1 cellular context compared by ENCODE assay signal in the genomic region with DNA sequence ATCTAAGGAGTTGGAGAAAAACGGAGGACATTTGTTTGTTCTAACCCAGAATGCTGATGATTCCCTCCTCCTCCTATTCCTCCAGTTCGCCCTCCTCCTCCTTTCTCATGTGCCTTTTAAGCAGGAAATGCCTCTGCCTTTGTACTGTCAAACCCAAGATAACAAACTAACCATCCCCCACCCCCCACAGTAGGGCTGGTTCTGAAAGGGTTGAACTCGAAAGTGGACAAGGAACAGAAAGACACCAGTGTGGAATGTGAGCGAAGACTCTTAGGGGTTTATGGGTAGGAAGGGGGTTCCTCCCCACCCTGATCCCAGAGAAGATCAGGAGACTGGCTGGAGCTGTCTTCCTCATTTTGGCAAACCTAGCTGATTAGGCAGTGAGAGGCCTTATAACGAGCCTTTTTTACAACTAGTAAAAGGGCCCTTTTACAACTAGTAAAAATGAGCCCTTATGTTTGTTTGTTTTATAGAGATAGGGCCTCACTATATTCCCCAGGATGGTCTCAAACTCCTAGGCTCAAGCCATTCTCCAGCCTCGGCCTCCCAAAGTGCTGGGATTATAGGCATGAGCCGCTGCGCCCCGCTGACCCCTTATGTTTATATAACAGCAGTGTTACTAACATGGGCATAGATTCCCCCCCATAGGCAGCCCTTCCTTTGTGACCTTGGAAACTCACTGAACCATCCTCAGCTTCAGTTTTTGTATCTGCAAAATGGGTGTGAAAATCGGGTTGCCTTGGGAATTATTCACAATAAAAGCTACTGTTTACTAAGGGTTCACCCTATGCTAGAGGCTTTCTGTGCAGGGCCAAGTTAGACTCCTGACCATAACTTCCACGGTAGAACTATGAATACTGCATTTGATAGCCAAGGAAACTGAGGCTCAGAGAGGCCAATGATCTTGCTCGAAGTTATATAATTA.
TF ChIP-seq lines count a peak whose summit lies in the region.

No MANE protein-coding gene starts in this region.

TF ChIP-seq in HepG2, 621 proteins besides CTCF, POLR2A, EP300 and RAD21 (continued from another document and continues in another):
- no peak for TF ChIP-seq STAT6 (CRISPR knock-in tag; IDR thresholded peaks at IDR 0.05; ENCODE audit: borderline replicate concordance)
- TF ChIP-seq, protein P1, sequence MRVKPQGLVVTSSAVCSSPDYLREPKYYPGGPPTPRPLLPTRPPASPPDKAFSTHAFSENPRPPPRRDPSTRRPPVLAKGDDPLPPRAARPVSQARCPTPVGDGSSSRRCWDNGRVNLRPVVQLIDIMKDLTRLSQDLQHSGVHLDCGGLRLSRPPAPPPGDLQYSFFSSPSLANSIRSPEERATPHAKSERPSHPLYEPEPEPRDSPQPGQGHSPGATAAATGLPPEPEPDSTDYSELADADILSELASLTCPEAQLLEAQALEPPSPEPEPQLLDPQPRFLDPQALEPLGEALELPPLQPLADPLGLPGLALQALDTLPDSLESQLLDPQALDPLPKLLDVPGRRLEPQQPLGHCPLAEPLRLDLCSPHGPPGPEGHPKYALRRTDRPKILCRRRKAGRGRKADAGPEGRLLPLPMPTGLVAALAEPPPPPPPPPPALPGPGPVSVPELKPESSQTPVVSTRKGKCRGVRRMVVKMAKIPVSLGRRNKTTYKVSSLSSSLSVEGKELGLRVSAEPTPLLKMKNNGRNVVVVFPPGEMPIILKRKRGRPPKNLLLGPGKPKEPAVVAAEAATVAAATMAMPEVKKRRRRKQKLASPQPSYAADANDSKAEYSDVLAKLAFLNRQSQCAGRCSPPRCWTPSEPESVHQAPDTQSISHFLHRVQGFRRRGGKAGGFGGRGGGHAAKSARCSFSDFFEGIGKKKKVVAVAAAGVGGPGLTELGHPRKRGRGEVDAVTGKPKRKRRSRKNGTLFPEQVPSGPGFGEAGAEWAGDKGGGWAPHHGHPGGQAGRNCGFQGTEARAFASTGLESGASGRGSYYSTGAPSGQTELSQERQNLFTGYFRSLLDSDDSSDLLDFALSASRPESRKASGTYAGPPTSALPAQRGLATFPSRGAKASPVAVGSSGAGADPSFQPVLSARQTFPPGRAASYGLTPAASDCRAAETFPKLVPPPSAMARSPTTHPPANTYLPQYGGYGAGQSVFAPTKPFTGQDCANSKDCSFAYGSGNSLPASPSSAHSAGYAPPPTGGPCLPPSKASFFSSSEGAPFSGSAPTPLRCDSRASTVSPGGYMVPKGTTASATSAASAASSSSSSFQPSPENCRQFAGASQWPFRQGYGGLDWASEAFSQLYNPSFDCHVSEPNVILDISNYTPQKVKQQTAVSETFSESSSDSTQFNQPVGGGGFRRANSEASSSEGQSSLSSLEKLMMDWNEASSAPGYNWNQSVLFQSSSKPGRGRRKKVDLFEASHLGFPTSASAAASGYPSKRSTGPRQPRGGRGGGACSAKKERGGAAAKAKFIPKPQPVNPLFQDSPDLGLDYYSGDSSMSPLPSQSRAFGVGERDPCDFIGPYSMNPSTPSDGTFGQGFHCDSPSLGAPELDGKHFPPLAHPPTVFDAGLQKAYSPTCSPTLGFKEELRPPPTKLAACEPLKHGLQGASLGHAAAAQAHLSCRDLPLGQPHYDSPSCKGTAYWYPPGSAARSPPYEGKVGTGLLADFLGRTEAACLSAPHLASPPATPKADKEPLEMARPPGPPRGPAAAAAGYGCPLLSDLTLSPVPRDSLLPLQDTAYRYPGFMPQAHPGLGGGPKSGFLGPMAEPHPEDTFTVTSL (CRISPR knock-in tag; IDR thresholded peaks at IDR 0.05; ENCODE audit: borderline replicate concordance) = peak; percentile 65; the same call in 1 of the 2 replicates
- TF ChIP-seq, protein P2, sequence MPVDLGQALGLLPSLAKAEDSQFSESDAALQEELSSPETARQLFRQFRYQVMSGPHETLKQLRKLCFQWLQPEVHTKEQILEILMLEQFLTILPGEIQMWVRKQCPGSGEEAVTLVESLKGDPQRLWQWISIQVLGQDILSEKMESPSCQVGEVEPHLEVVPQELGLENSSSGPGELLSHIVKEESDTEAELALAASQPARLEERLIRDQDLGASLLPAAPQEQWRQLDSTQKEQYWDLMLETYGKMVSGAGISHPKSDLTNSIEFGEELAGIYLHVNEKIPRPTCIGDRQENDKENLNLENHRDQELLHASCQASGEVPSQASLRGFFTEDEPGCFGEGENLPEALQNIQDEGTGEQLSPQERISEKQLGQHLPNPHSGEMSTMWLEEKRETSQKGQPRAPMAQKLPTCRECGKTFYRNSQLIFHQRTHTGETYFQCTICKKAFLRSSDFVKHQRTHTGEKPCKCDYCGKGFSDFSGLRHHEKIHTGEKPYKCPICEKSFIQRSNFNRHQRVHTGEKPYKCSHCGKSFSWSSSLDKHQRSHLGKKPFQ (CRISPR knock-in tag; IDR thresholded peaks at IDR 0.05; ENCODE audit: insufficient replicate concordance) = peak; percentile 38
- peak; percentile 8; the same call in 1 of the 2 replicates for TF ChIP-seq DNMT3B (CRISPR knock-in tag; conservative IDR thresholded peaks at IDR 0.05)
- no peak for TF ChIP-seq ZNF569 (CRISPR knock-in tag; IDR thresholded peaks at IDR 0.05; ENCODE audit: borderline replicate concordance)
- no peak for TF ChIP-seq ZNF383 (CRISPR knock-in tag; IDR thresholded peaks at IDR 0.05; ENCODE audit: borderline replicate concordance)
- no peak for TF ChIP-seq ZNF558 (CRISPR knock-in tag; IDR thresholded peaks at IDR 0.05; ENCODE audit: borderline replicate concordance)
- no peak for TF ChIP-seq ZNF503 (CRISPR knock-in tag; IDR thresholded peaks at IDR 0.05)
- TF ChIP-seq ZNF878 (CRISPR knock-in tag; IDR thresholded peaks at IDR 0.05) = no peak
- TF ChIP-seq PTBP1 (IDR thresholded peaks at IDR 0.05; ENCODE audit: low read depth, low read length, poor library complexity, severe bottlenecking) = no peak
- 0 out of 2 replicates have a peak, but pooled peaks have one; percentile 11 for TF ChIP-seq ZBTB20 (CRISPR knock-in tag; IDR thresholded peaks at IDR 0.05; ENCODE audit: borderline replicate concordance, low read depth)
- peak; percentile 7; the same call in 1 of the 2 replicates for TF ChIP-seq TBX2 (CRISPR knock-in tag; IDR thresholded peaks at IDR 0.05; ENCODE audit: borderline replicate concordance)
- 0 out of 2 replicates have a peak, but pooled peaks have one; percentile 20 for TF ChIP-seq MEIS1 (CRISPR knock-in tag; IDR thresholded peaks at IDR 0.05; ENCODE audit: borderline replicate concordance)
- peak; percentile 66 for TF ChIP-seq ZFP36L1 (CRISPR knock-in tag; IDR thresholded peaks at IDR 0.05)
- 0 out of 4 replicates have a peak, but pooled peaks of 1 of the 2 experiments have one; percentile 8 for TF ChIP-seq KLF16 (CRISPR knock-in tag; IDR thresholded peaks at IDR 0.05)
- no peak for TF ChIP-seq ZNF446 (CRISPR knock-in tag; IDR thresholded peaks at IDR 0.05)
- TF ChIP-seq TFDP2 (CRISPR knock-in tag; IDR thresholded peaks at IDR 0.05) = no peak
- no peak; the same call in 1 of the 2 replicates for TF ChIP-seq SSRP1 (CRISPR knock-in tag; IDR thresholded peaks at IDR 0.05)
- no peak for TF ChIP-seq MED8 (CRISPR knock-in tag; IDR thresholded peaks at IDR 0.05; ENCODE audit: insufficient replicate concordance)
- peak; percentile 20; the same call in 1 of the 2 replicates for TF ChIP-seq ZNF292 (CRISPR knock-in tag; IDR thresholded peaks at IDR 0.05; ENCODE audit: borderline replicate concordance, low read depth)
- no peak for TF ChIP-seq SATB2 (CRISPR knock-in tag; IDR thresholded peaks at IDR 0.05)
- TF ChIP-seq RORA (CRISPR knock-in tag; IDR thresholded peaks at IDR 0.05) = 0 out of 2 replicates have a peak, but pooled peaks have one; percentile 27
- peak; percentile 98 for TF ChIP-seq ZNF629 (CRISPR knock-in tag; conservative IDR thresholded peaks at IDR 0.05)
- TF ChIP-seq TGIF2 (CRISPR knock-in tag; IDR thresholded peaks at IDR 0.05) = peak; percentile 76
- no peak for TF ChIP-seq ZNF350 (CRISPR knock-in tag; IDR thresholded peaks at IDR 0.05; ENCODE audit: borderline replicate concordance, low read depth)
- peak; percentile 84; the same call in 1 of the 2 replicates for TF ChIP-seq NCOA1 (CRISPR knock-in tag; IDR thresholded peaks at IDR 0.05)
- TF ChIP-seq NAIF1 (CRISPR knock-in tag; IDR thresholded peaks at IDR 0.05; ENCODE audit: borderline replicate concordance) = peak; percentile 51; the same call in 1 of the 2 replicates
- TF ChIP-seq, protein P3, sequence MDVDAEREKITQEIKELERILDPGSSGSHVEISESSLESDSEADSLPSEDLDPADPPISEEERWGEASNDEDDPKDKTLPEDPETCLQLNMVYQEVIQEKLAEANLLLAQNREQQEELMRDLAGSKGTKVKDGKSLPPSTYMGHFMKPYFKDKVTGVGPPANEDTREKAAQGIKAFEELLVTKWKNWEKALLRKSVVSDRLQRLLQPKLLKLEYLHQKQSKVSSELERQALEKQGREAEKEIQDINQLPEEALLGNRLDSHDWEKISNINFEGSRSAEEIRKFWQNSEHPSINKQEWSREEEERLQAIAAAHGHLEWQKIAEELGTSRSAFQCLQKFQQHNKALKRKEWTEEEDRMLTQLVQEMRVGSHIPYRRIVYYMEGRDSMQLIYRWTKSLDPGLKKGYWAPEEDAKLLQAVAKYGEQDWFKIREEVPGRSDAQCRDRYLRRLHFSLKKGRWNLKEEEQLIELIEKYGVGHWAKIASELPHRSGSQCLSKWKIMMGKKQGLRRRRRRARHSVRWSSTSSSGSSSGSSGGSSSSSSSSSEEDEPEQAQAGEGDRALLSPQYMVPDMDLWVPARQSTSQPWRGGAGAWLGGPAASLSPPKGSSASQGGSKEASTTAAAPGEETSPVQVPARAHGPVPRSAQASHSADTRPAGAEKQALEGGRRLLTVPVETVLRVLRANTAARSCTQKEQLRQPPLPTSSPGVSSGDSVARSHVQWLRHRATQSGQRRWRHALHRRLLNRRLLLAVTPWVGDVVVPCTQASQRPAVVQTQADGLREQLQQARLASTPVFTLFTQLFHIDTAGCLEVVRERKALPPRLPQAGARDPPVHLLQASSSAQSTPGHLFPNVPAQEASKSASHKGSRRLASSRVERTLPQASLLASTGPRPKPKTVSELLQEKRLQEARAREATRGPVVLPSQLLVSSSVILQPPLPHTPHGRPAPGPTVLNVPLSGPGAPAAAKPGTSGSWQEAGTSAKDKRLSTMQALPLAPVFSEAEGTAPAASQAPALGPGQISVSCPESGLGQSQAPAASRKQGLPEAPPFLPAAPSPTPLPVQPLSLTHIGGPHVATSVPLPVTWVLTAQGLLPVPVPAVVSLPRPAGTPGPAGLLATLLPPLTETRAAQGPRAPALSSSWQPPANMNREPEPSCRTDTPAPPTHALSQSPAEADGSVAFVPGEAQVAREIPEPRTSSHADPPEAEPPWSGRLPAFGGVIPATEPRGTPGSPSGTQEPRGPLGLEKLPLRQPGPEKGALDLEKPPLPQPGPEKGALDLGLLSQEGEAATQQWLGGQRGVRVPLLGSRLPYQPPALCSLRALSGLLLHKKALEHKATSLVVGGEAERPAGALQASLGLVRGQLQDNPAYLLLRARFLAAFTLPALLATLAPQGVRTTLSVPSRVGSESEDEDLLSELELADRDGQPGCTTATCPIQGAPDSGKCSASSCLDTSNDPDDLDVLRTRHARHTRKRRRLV (CRISPR knock-in tag; IDR thresholded peaks at IDR 0.05) = no peak
- TF ChIP-seq, protein P4, sequence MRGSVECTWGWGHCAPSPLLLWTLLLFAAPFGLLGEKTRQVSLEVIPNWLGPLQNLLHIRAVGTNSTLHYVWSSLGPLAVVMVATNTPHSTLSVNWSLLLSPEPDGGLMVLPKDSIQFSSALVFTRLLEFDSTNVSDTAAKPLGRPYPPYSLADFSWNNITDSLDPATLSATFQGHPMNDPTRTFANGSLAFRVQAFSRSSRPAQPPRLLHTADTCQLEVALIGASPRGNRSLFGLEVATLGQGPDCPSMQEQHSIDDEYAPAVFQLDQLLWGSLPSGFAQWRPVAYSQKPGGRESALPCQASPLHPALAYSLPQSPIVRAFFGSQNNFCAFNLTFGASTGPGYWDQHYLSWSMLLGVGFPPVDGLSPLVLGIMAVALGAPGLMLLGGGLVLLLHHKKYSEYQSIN (CRISPR knock-in tag; IDR thresholded peaks at IDR 0.05; ENCODE audit: borderline replicate concordance) = no peak
- 0 out of 2 replicates have a peak, but pooled peaks have one; percentile 52 for TF ChIP-seq ARNTL (CRISPR knock-in tag; IDR thresholded peaks at IDR 0.05)
- 0 out of 2 replicates have a peak, but pooled peaks have one; percentile 40 for TF ChIP-seq HMG20A (CRISPR knock-in tag; IDR thresholded peaks at IDR 0.05; ENCODE audit: borderline replicate concordance)
- peak; percentile 66; the same call in 1 of the 2 replicates for TF ChIP-seq MTF2 (CRISPR knock-in tag; IDR thresholded peaks at IDR 0.05; ENCODE audit: borderline replicate concordance)
- peak; percentile 53 for TF ChIP-seq TEAD3 (CRISPR knock-in tag; optimal IDR thresholded peaks at IDR 0.05; ENCODE audit: borderline replicate concordance)
- TF ChIP-seq ZNF75D (CRISPR knock-in tag; IDR thresholded peaks at IDR 0.05; ENCODE audit: borderline replicate concordance) = no peak
